ENCODE assay signal across 12 cellular contexts in the genomic region with DNA sequence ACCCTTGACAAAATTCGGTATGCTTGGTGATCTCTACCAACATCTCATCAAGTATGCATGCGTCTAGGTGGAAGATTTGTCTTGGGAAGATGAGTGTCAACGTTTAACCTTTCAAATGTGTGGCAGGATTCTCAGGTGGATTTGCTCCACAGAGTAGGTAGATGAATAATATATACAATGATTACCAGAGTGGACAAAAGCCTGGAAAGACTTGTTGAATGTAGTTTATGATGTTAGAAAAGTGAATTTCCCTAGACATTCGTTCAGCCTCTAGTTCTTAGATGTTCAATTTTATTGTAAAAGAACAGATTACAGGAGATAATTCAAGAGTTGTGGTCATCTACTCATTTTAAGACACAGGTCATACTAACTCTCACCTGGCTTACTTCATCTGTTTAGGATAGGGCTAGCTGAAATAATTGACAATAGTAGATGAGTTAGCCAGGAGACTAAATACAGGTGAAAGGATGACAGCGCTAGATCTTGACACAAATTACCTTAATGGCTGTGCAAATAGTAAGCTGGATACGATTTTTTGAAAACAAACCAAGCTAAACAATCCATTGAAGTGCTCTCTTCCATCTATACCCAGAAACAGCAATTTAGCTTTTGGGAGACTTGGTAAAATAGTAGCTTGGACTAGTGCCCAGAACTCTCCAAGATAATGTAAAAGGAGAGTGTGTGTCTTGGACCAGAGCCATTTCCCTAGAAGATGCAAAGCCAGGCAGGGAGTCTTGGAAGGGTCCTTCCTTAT.
DNase-seq lines count a peak whose midpoint lies in the region; TF ChIP-seq lines count a peak whose summit lies in the region.
"Had no signal": no experiment of that assay in that cellular context is flagged by ENCODE, and none has a peak within 500 bp of the region (broad histone marks: within the 10 kb centered on the region; RNA-seq: fewer than 3 reads in every experiment).

No MANE protein-coding gene starts in this region.

- intact Hi-C loops in posterior cingulate gyrus (cut with DNase I) = no loop called here

- H3K4me3 ChIP-seq in fibroblast of pulmonary artery (replicated peaks; ENCODE audit: low read depth, low read length) (no peak overlapping the region), BE2C (ENCODE audit: low read depth, low read length) (no peak overlapping the region)
- H3K4me3 ChIP-seq: adrenal gland, sigmoid colon, tibial artery had no signal

- H3K27me3 ChIP-seq in BE2C = no peaks in the 10 kb centered on the region
- H3K27me3 ChIP-seq: adrenal gland, sigmoid colon, tibial artery had no signal

- H3K9me3 ChIP-seq in BE2C = no peaks in the 10 kb centered on the region
- H3K9me3 ChIP-seq: adrenal gland, sigmoid colon, tibial artery had no signal

- no peaks in the 10 kb centered on the region for H3K36me3 ChIP-seq in BE2C
- H3K36me3 ChIP-seq: adrenal gland, sigmoid colon, tibial artery had no signal

- H3K4me1 ChIP-seq in BE2C = peaks cover 4% of the 10 kb centered on the region

- DNase-seq in DMS153 (lab: John Stamatoyannopoulos, UW) = peak; percentile 94
- DNase-seq in NCI-H1436 (lab: John Stamatoyannopoulos, UW) = peak; percentile 96
- peak; percentile 97 for DNase-seq in NCI-H748 (lab: John Stamatoyannopoulos, UW; ENCODE audit: unreplicated experiment)
- peak; percentile 91 for DNase-seq in fibroblast of pulmonary artery (ENCODE audit: low read depth)
- no peak for DNase-seq in NCI-H526 treated with DMSO at 0.1 percent for 48 hours (lab: John Stamatoyannopoulos, UW)
- DNase-seq in GM20000 (ENCODE audit: low spot score) = no peak
- no peak for DNase-seq in posterior cingulate gyrus
- DNase-seq in BE2C = no peak
- DNase-seq: sigmoid colon, T-helper 2 cell had no signal

- TF ChIP-seq CTCF in fibroblast of pulmonary artery (IDR thresholded peaks at IDR 0.05; ENCODE audit: low read length, missing control alignments) (no peak), GM20000 (IDR thresholded peaks at IDR 0.05; ENCODE audit: extremely low read depth, missing control alignments) (no peak), BE2C (IDR thresholded peaks at IDR 0.05; ENCODE audit: low read depth, low read length) (no peak)

Comparison
In these comparisons a context has a peak if more than half of its experiments do, and no peak if none do; other contexts are left out.
1. DNase-seq: peak in DMS153 (single experiment), NCI-H1436 (single experiment), NCI-H748 (single experiment) and fibroblast of pulmonary artery (single experiment); none in NCI-H526 treated with DMSO at 0.1 percent for 48 hours (single experiment), GM20000 (single experiment), posterior cingulate gyrus (0 of 10) and BE2C (single experiment).